Comparison of ENCODE assay signal across 8 cellular contexts in genomic region chr3:97820780-97821179, GRCh38. TPM values are rescaled to one million over a fixed set of nuclear protein-coding genes. Genes with fewer than 3 reads are reported as not detected.
A peak's percentile ranks its signal among the peaks of the same experiment; 100 is the strongest.
DNase-seq lines count a peak whose midpoint lies in the region; ATAC-seq and TF ChIP-seq lines count a peak whose summit lies in the region.

No MANE protein-coding gene starts in this region.

- peaks cover 3% of the 10 kb centered on the region; the same call in 1 of the 2 replicates for H3K36me3 ChIP-seq in BE2C

- TF ChIP-seq CTCF in BE2C (IDR thresholded peaks at IDR 0.05; ENCODE audit: low read depth, low read length) (no peak), nephron (IDR thresholded peaks at IDR 0.05; ENCODE audit: unreplicated experiment in 3 of 3) (no peak)

- ATAC-seq in HG03039 (IDR thresholded peaks at IDR 0.05; ENCODE audit: unreplicated experiment) (no peak), HG02623 (IDR thresholded peaks at IDR 0.05; ENCODE audit: unreplicated experiment) (no peak), GM19023 (IDR thresholded peaks at IDR 0.05; ENCODE audit: unreplicated experiment) (no peak), HG03442 (IDR thresholded peaks at IDR 0.05; ENCODE audit: unreplicated experiment) (no peak)

- no peak for DNase-seq in BE2C
- peak; percentile 3 for DNase-seq in central memory CD4-positive, alpha-beta T cell

- peak overlapping the region in 1 of 3 donors; percentile 69 for H3K27ac Mint-ChIP-seq in IgD-negative memory B cell
- no peak overlapping the region for H3K27ac Mint-ChIP-seq in nephron

- H3K4me1 Mint-ChIP-seq in IgD-negative memory B cell (peaks cover 11 to 30% (median 14%) of the 10 kb centered on the region in 3 donors), nephron (peaks cover 41% of the 10 kb centered on the region)

- H3K27me3 ChIP-seq in BE2C: no peaks in the 10 kb centered on the region

- H3K9me3 ChIP-seq in BE2C: no peaks in the 10 kb centered on the region

- peak overlapping the region; percentile 75; the same call in 1 of the 2 replicates for H3K4me3 ChIP-seq in BE2C (ENCODE audit: low read depth, low read length)

- peaks cover 0 to 3% (median 0%) of the 10 kb centered on the region in 3 donors for H3K9me3 Mint-ChIP-seq in IgD-negative memory B cell
- H3K9me3 Mint-ChIP-seq in nephron: no peaks in the 10 kb centered on the region

- H3K36me3 Mint-ChIP-seq in IgD-negative memory B cell (no peaks in the 10 kb centered on the region), nephron (ENCODE audit: low read depth) (no peaks in the 10 kb centered on the region)

- peaks cover 9% of the 10 kb centered on the region; the same call in 1 of the 2 replicates for H3K4me1 ChIP-seq in BE2C

- H3K4me3 Mint-ChIP-seq in IgD-negative memory B cell: peak overlapping the region; percentile 87 to 95 (median 92)
- peak overlapping the region; percentile 89 to 100 (median 97) for H3K4me3 Mint-ChIP-seq in nephron

- H3K27me3 Mint-ChIP-seq in IgD-negative memory B cell: peaks cover 17% of the 10 kb centered on the region
- peaks cover 41% of the 10 kb centered on the region for H3K27me3 Mint-ChIP-seq in nephron (ENCODE audit: low read depth)

RNA-seq across cellular contexts. Expression of gene CRYBG3, which starts 1.0 kb away (rescaled TPM):
- polyA plus RNA-seq in BE2C (2012; ENCODE audit: insufficient read depth, insufficient read length, low read depth): 15.8 TPM
- 1.7 TPM for polyA plus RNA-seq in IgD-negative memory B cell

RNA-seq across cellular contexts. Expression of gene ARL6, which starts 56.2 kb away (rescaled TPM):
- polyA plus RNA-seq in BE2C (2012; ENCODE audit: insufficient read depth, insufficient read length, low read depth): 38.1 TPM
- 1.9 TPM for polyA plus RNA-seq in IgD-negative memory B cell
